ENCODE assay signal across 8 cellular contexts in genomic region chr1:147242449-147243227, GRCh38. TPM values are rescaled to one million over a fixed set of nuclear protein-coding genes. Genes with fewer than 3 reads are reported as not detected.
A peak's percentile ranks its signal among the peaks of the same experiment; 100 is the strongest.
DNase-seq lines count a peak whose midpoint lies in the region; ATAC-seq and TF ChIP-seq lines count a peak whose summit lies in the region.

TSS of gene CHD1L (plus strand) at chr1:147242684. CDS start at chr1:147242704, 20 bp downstream.

- H3K4me3 ChIP-seq in kidney epithelial cell (ENCODE audit: low read depth, low read length): peak within 1 kb of the TSS; percentile 92

- H3K36me3 ChIP-seq in kidney epithelial cell (ENCODE audit: control insufficient read depth, insufficient read depth, low read length): no peaks in the 10 kb centered on the region

- ATAC-seq in GM19043 (IDR thresholded peaks at IDR 0.05; ENCODE audit: low read depth, unreplicated experiment) (peak; percentile 87), HG03378 (IDR thresholded peaks at IDR 0.05; ENCODE audit: unreplicated experiment) (peak; percentile 74)

- DNase-seq in AML-193 (lab: John Stamatoyannopoulos, UW): peak; percentile 91 to 94
- DNase-seq in NCI-H446 treated with DMSO at 0.1 percent for 48 hours (lab: John Stamatoyannopoulos, UW): peak; percentile 91
- DNase-seq in activated CD4-positive, CD25-positive, alpha-beta regulatory T cell treated with anti-CD3 and anti-CD28 coated beads, Interleukin-2, amount 50 U/mL, for 72 hours: peak; percentile 93
- DNase-seq in cerebellar nuclear complex (lab: John Stamatoyannopoulos, UW): peak; percentile 54 to 67
- peak; percentile 68 for DNase-seq in kidney epithelial cell (ENCODE audit: low read depth)
- DNase-seq in stimulated activated CD4-positive, alpha-beta T cell treated with anti-CD3 and anti-CD28 coated beads, Interleukin-15, amount 100 ng/mL, for 48 hours (ENCODE audit: low read depth in 2 of 2): peak; percentile 86 to 91

- no peaks in the 10 kb centered on the region for H3K27me3 ChIP-seq in kidney epithelial cell (ENCODE audit: control insufficient read depth, insufficient read depth, low read length)

- TF ChIP-seq CTCF in kidney epithelial cell (IDR thresholded peaks at IDR 0.05; ENCODE audit: insufficient read depth, low read length, poor library complexity, severe bottlenecking): peak; percentile 79

RNA-seq across cellular contexts. Expression of gene CHD1L, which starts in this region (rescaled TPM):
- 30.6 and 35.7 TPM in 2 replicates for total RNA-seq in kidney epithelial cell

Comparison
In these comparisons a context has a peak if more than half of its experiments do, and no peak if none do; other contexts are left out.
1. Peak in every context shown above with its lines: DNase-seq, ATAC-seq and H3K4me3 ChIP-seq.